Comparison of ENCODE assay signal across 19 cellular contexts in genomic region chr14:104249092-104249491, GRCh38.
"Had no signal": no experiment of that assay in that cellular context is flagged by ENCODE, and none has a peak within 500 bp of the region (broad histone marks: within the 10 kb centered on the region; RNA-seq: fewer than 3 reads in every experiment).

No MANE protein-coding gene starts in this region.

- H3K9me3 ChIP-seq: pancreas, SK-N-SH had no signal

- H3K9me3 Mint-ChIP-seq: activated naive CD8-positive, alpha-beta T cell treated with anti-CD3 and anti-CD28 coated beads, Interleukin-2, amount 50 U/mL, for 24 hours had no signal

- H3K4me2 ChIP-seq: neural progenitor cell, SK-N-SH, smooth muscle cell had no signal

- DNase-seq: activated CD4-positive, alpha-beta T cell treated with anti-CD3 and anti-CD28 coated beads for 48 hours; activated naive CD8-positive, alpha-beta T cell treated with anti-CD3 and anti-CD28 coated beads, Interleukin-2, amount 50 U/mL, for 24 hours; anterior cingulate cortex; central memory CD4-positive, alpha-beta T cell; erythroblast; foreskin melanocyte; glutamatergic neuron; hippocampal formation; midbrain; SK-N-SH; stimulated activated CD4-positive, alpha-beta T cell treated with anti-CD3 and anti-CD28 coated beads, Interleukin-4, amount 100 ng/mL, for 1 hour; stimulated activated naive CD8-positive, alpha-beta T cell treated with anti-CD3 and anti-CD28 coated beads, Interleukin-15, amount 100 ng/mL, for 72 hours had no signal

- H3K27ac Mint-ChIP-seq: activated CD4-positive, alpha-beta memory T cell treated with anti-CD3 and anti-CD28 coated beads, Interleukin-2, amount 10 ng/mL, durations not matched to agents 7 days and 5 days; activated naive CD8-positive, alpha-beta T cell treated with anti-CD3 and anti-CD28 coated beads, Interleukin-2, amount 50 U/mL, for 24 hours; neural progenitor cell; T-helper 2 cell treated with Interferon-gamma antibody and Interleukin-4, amounts not matched to agents 5 μg/mL and 100 μg/mL, for 36 hours had no signal

- H3K4me3 Mint-ChIP-seq: activated CD4-positive, alpha-beta memory T cell treated with anti-CD3 and anti-CD28 coated beads, Interleukin-2, amount 10 ng/mL, durations not matched to agents 7 days and 5 days; activated naive CD8-positive, alpha-beta T cell treated with anti-CD3 and anti-CD28 coated beads, Interleukin-2, amount 50 U/mL, for 24 hours; brain; neural progenitor cell; stimulated activated naive CD8-positive, alpha-beta T cell treated with anti-CD3 and anti-CD28 coated beads, Interleukin-15, amount 100 ng/mL, for 72 hours; T-helper 2 cell treated with Interferon-gamma antibody and Interleukin-4, amounts not matched to agents 5 μg/mL and 100 μg/mL, for 36 hours had no signal

- H3K27ac ChIP-seq: neural progenitor cell, pancreas had no signal

- H3K36me3 ChIP-seq: neural progenitor cell, pancreas had no signal

- H3K4me1 Mint-ChIP-seq: activated CD4-positive, alpha-beta memory T cell treated with anti-CD3 and anti-CD28 coated beads, Interleukin-2, amount 10 ng/mL, durations not matched to agents 7 days and 5 days; activated naive CD8-positive, alpha-beta T cell treated with anti-CD3 and anti-CD28 coated beads, Interleukin-2, amount 50 U/mL, for 24 hours; neural progenitor cell; stimulated activated naive CD8-positive, alpha-beta T cell treated with anti-CD3 and anti-CD28 coated beads, Interleukin-15, amount 100 ng/mL, for 72 hours had no signal

- ATAC-seq: activated naive CD8-positive, alpha-beta T cell treated with anti-CD3 and anti-CD28 coated beads, Interleukin-2, amount 50 U/mL, for 24 hours; pancreas; sciatic nerve; stimulated activated naive CD8-positive, alpha-beta T cell treated with anti-CD3 and anti-CD28 coated beads, Interleukin-15, amount 100 ng/mL, for 72 hours had no signal

- H3K4me3 ChIP-seq: neural progenitor cell, pancreas, smooth muscle cell had no signal

- H3K36me3 Mint-ChIP-seq: brain, neural progenitor cell had no signal

- H3K27me3 ChIP-seq: neural progenitor cell, pancreas had no signal

- H3K4me1 ChIP-seq: neural progenitor cell, pancreas had no signal

- H3K27me3 Mint-ChIP-seq: activated CD4-positive, alpha-beta memory T cell treated with anti-CD3 and anti-CD28 coated beads, Interleukin-2, amount 10 ng/mL, durations not matched to agents 7 days and 5 days; activated naive CD8-positive, alpha-beta T cell treated with anti-CD3 and anti-CD28 coated beads, Interleukin-2, amount 50 U/mL, for 24 hours; stimulated activated naive CD8-positive, alpha-beta T cell treated with anti-CD3 and anti-CD28 coated beads, Interleukin-15, amount 100 ng/mL, for 72 hours had no signal

- H2AFZ ChIP-seq: neural progenitor cell had no signal
